In the genomic region with DNA sequence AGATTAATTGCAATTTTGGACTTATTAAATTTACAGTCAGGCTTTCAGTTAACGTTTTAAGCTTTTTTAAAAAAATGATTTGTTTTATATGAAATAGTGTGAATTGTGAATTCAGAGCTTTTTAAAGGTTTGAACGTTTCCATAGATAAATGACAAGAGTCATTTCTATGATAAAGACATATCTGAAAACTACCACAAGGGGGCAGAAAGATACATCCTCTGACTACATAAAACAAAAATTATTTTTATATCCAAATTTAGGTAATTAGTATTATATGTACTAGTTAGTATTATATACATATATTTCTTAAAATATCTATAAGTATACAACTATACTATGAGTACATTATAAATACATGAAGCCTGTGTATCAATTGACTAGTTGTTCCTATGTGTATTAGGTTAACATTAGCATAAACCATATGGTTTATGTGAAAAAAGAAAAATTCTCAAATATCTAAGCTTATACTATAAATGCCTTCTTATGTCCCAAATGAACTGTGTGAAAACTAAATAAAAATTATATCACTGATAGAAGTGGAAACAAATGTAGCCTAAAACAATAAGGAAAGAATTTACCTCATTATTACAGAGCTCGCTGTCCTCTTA, we compare ENCODE assay signal across 8 cellular contexts.
DNase-seq lines count a peak whose midpoint lies in the region; ATAC-seq and TF ChIP-seq lines count a peak whose summit lies in the region.

No MANE protein-coding gene starts in this region.

- H3K27ac ChIP-seq in coronary artery (no peak overlapping the region), psoas muscle (no peak overlapping the region)

- 39 to 43% (median 41%) methylated on average over 3 of the region's 3 CpGs for WGBS in psoas muscle, 3 donors

- no peaks in the 10 kb centered on the region for H3K9me3 ChIP-seq in psoas muscle

- TF ChIP-seq CTCF in coronary artery (IDR thresholded peaks at IDR 0.05) (peak; percentile 35), psoas muscle (IDR thresholded peaks at IDR 0.05) (peak; percentile 73)

- H3K4me1 ChIP-seq in psoas muscle, result peaks cover 26% of the 10 kb centered on the region

- DNase-seq in NCI-H1694 (lab: John Stamatoyannopoulos, UW) (peak; percentile 10), NCI-H1694 treated with DMSO at 0.1 percent for 48 hours (lab: John Stamatoyannopoulos, UW) (no peak), NCI-H1092 (lab: John Stamatoyannopoulos, UW) (peak; percentile 5), coronary artery (ENCODE audit: low spot score) (no peak), psoas muscle (no peak)

- H3K36me3 ChIP-seq in psoas muscle (ENCODE audit: insufficient read depth in 1 of 2, low read depth in 1 of 2), result peaks cover 4 to 93% of the 10 kb centered on the region in 2 donors

- no peak overlapping the region for H3K4me3 ChIP-seq in coronary artery
- no peak overlapping the region for H3K4me3 ChIP-seq in psoas muscle

- H3K27me3 ChIP-seq in psoas muscle (ENCODE audit: insufficient read depth in 3 of 3, low read length in 2 of 3), result no peaks in the 10 kb centered on the region

- intact Hi-C loops in psoas muscle (cut with DNase I), result loop anchor here in 1 of 2 donors (10.0 kb wide), 1 partner anchor 1537 kb away; no protein-coding TSS in a partner anchor

- ATAC-seq in psoas muscle (no peak), GM21447 (IDR thresholded peaks at IDR 0.05; ENCODE audit: unreplicated experiment) (no peak), HG02763 (IDR thresholded peaks at IDR 0.05; ENCODE audit: unreplicated experiment) (no peak), GM18519 (IDR thresholded peaks at IDR 0.05; ENCODE audit: low FRiP score, unreplicated experiment) (no peak)

Comparison
In these comparisons a context has a peak if more than half of its experiments do, and no peak if none do; other contexts are left out.
1. DNase-seq: peak in NCI-H1694 (single experiment) and NCI-H1092 (single experiment); none in NCI-H1694 treated with DMSO at 0.1 percent for 48 hours (single experiment), coronary artery (single experiment) and psoas muscle (0 of 2).